8 cellular contexts compared by ENCODE assay signal in genomic region chr9:134136997-134137302, GRCh38. TPM values are rescaled to one million over a fixed set of nuclear protein-coding genes. Genes with fewer than 3 reads are reported as not detected.
DNase-seq lines count a peak whose midpoint lies in the region; ATAC-seq, FAIRE-seq and TF ChIP-seq lines count a peak whose summit lies in the region.

No MANE protein-coding gene starts in this region.

- DNase-seq in GM19239 (ENCODE audit: insufficient read length, low spot score) = no peak
- no peak for DNase-seq in SK-N-MC (ENCODE audit: low read depth, low spot score)
- no peak for DNase-seq in fibroblast of pulmonary artery (ENCODE audit: low read depth)
- no peak for DNase-seq in sigmoid colon
- no peak for DNase-seq in HPDE6-E6E7 (ENCODE audit: extremely low spot score)
- DNase-seq in NCI-H2171 (lab: John Stamatoyannopoulos, UW) = no peak

- TF ChIP-seq POLR2A in sigmoid colon (IDR thresholded peaks at IDR 0.05) = no peak

- intact Hi-C loops in sigmoid colon (cut with DNase I) = loop anchor here (1.0 kb wide), 2 partner anchors 26 to 70 kb away; no protein-coding TSS in a partner anchor

- H3K27me3 ChIP-seq in sigmoid colon = no peaks in the 10 kb centered on the region

- H3K4me1 ChIP-seq in sigmoid colon = peaks cover 0 to 45% (median 41%) of the 10 kb centered on the region in 4 donors

- FAIRE-seq in GM19239 (lab: Jason Lieb, UNC) = peak; percentile 89

- H3K4me3 ChIP-seq in SK-N-MC (peak overlapping the region; percentile 94), fibroblast of pulmonary artery (replicated peaks; ENCODE audit: low read depth, low read length) (peak overlapping the region; percentile 92), sigmoid colon (peak overlapping the region; percentile 63 to 96 (median 84))

- peaks cover 37% of the 10 kb centered on the region for H3K36me3 ChIP-seq in SK-N-MC (ENCODE audit: insufficient read depth, low read length)
- H3K36me3 ChIP-seq in sigmoid colon = peaks cover 0 to 22% (median 17%) of the 10 kb centered on the region in 4 donors

- H3K9ac ChIP-seq in SK-N-MC (ENCODE audit: insufficient read length) = peak overlapping the region; percentile 93

- ATAC-seq in GM18873 (IDR thresholded peaks at IDR 0.05; ENCODE audit: low FRiP score, unreplicated experiment) = no peak
- no peak for ATAC-seq in GM18511 (IDR thresholded peaks at IDR 0.05; ENCODE audit: unreplicated experiment)

- 36 to 50% methylated on average over 7 of the region's 7 CpGs for WGBS in sigmoid colon, 2 donors

- H3K27ac ChIP-seq in SK-N-MC = no peak overlapping the region
- H3K27ac ChIP-seq in sigmoid colon = peak overlapping the region in 3 of 4 donors; percentile 43 to 87 (median 63)

- TF ChIP-seq EP300 in sigmoid colon (IDR thresholded peaks at IDR 0.05) = no peak

- no peak for TF ChIP-seq CTCF in fibroblast of pulmonary artery (IDR thresholded peaks at IDR 0.05; ENCODE audit: low read length, missing control alignments)
- no peak for TF ChIP-seq CTCF in sigmoid colon (IDR thresholded peaks at IDR 0.05)

- H3K9me3 ChIP-seq in SK-N-MC (ENCODE audit: low read depth, low read length) (no peaks in the 10 kb centered on the region), sigmoid colon (no peaks in the 10 kb centered on the region)

RNA-seq across cellular contexts. Expression of gene WDR5, which starts 1.1 kb away (rescaled TPM):
- 10 to 100 TPM; 13.6 to 18.3 (median 15.0) TPM for total RNA-seq in sigmoid colon
- polyA plus RNA-seq in sigmoid colon = 10 to 100 TPM; 10.8 to 33.6 (median 11.6) TPM

RNA-seq across cellular contexts. Expression of gene RNU6ATAC, which starts 27.4 kb away (rescaled TPM):
- total RNA-seq in sigmoid colon = not detected
- not detected for polyA plus RNA-seq in sigmoid colon
